ENCODE assay signal across 13 cellular contexts in genomic region chr3:107209302-107210060, GRCh38.
DNase-seq lines count a peak whose midpoint lies in the region; ATAC-seq and TF ChIP-seq lines count a peak whose summit lies in the region.
"Had no signal": no experiment of that assay in that cellular context is flagged by ENCODE, and none has a peak within 500 bp of the region (broad histone marks: within the 10 kb centered on the region; RNA-seq: fewer than 3 reads in every experiment).

No MANE protein-coding gene starts in this region.

- peaks cover 0 to 31% (median 26%) of the 10 kb centered on the region in 5 donors for H3K4me1 ChIP-seq in subcutaneous abdominal adipose tissue (ENCODE audit: control insufficient read depth in 5 of 5, insufficient read depth in 5 of 5, low read length in 5 of 5)

- DNase-seq in HFFc6, result no peak
- no peak for DNase-seq in caudate nucleus (lab: John Stamatoyannopoulos, UW)
- no peak for DNase-seq in mesothelial cell of epicardium (ENCODE audit: low spot score in 2 of 2, unreplicated experiment in 2 of 2)
- DNase-seq in effector CD8-positive, alpha-beta T cell (lab: John Stamatoyannopoulos, UW), result no peak
- DNase-seq in T-helper 9 cell, result no peak
- DNase-seq: activated CD4-positive, alpha-beta T cell treated with anti-CD3 and anti-CD28 coated beads for 48 hours; mucosa of descending colon; PC-3 had no signal

- H3K27me3 Mint-ChIP-seq in HFFc6 (ENCODE audit: insufficient read depth) (no peaks in the 10 kb centered on the region), mesothelial cell of epicardium (ENCODE audit: low read depth) (no peaks in the 10 kb centered on the region)

- no peak overlapping the region for H3K4me3 ChIP-seq in subcutaneous abdominal adipose tissue (ENCODE audit: low read depth in 1 of 5, low read length in 5 of 5)
- H3K4me3 ChIP-seq: cardiac muscle cell, mucosa of descending colon had no signal

- TF ChIP-seq CTCF in HFFc6 (IDR thresholded peaks at IDR 0.05) (no peak), mesothelial cell of epicardium (IDR thresholded peaks at IDR 0.05; ENCODE audit: unreplicated experiment) (no peak)

- no peaks in the 10 kb centered on the region for H3K9me3 ChIP-seq in subcutaneous abdominal adipose tissue (ENCODE audit: control insufficient read depth in 5 of 5, low read length in 5 of 5)
- H3K9me3 ChIP-seq: mucosa of descending colon had no signal

- no peaks in the 10 kb centered on the region for H3K36me3 ChIP-seq in subcutaneous abdominal adipose tissue (ENCODE audit: control insufficient read depth in 5 of 5, insufficient read depth in 5 of 5, low read length in 5 of 5)
- H3K36me3 ChIP-seq: cardiac muscle cell had no signal

- H3K36me3 Mint-ChIP-seq in HFFc6 (ENCODE audit: low read depth) (peaks cover 9% of the 10 kb centered on the region), mesothelial cell of epicardium (peaks cover 9% of the 10 kb centered on the region)

- H3K4me1 Mint-ChIP-seq in HFFc6 (ENCODE audit: low read depth), result peaks cover 64% of the 10 kb centered on the region
- peaks cover 62% of the 10 kb centered on the region for H3K4me1 Mint-ChIP-seq in mesothelial cell of epicardium

- H3K27ac Mint-ChIP-seq in HFFc6 (peak overlapping the region; percentile 42; the same call in 1 of the 2 replicates), mesothelial cell of epicardium (peak overlapping the region; percentile 90)
- H3K27ac Mint-ChIP-seq: T-helper 2 cell treated with Interferon-gamma antibody and Interleukin-4, amounts not matched to agents 5 μg/mL and 100 μg/mL, for 36 hours had no signal

- no peaks in the 10 kb centered on the region for H3K27me3 ChIP-seq in subcutaneous abdominal adipose tissue (ENCODE audit: control insufficient read depth in 5 of 5, insufficient read depth in 4 of 5, low read length in 5 of 5)
- H3K27me3 ChIP-seq: cardiac muscle cell had no signal

- no peak overlapping the region for H3K4me3 Mint-ChIP-seq in HFFc6
- no peak overlapping the region for H3K4me3 Mint-ChIP-seq in mesothelial cell of epicardium
- H3K4me3 Mint-ChIP-seq: T-helper 2 cell treated with Interferon-gamma antibody and Interleukin-4, amounts not matched to agents 5 μg/mL and 100 μg/mL, for 36 hours had no signal

- ATAC-seq in HG02973 (IDR thresholded peaks at IDR 0.05; ENCODE audit: unreplicated experiment), result no peak
- no peak for ATAC-seq in GM19452 (IDR thresholded peaks at IDR 0.05; ENCODE audit: unreplicated experiment)
- ATAC-seq: mucosa of descending colon had no signal

- H3K9ac ChIP-seq in subcutaneous abdominal adipose tissue (ENCODE audit: low read length in 5 of 5), result no peak overlapping the region

- peak overlapping the region; percentile 85 for H3K27ac ChIP-seq in caudate nucleus (ENCODE audit: low read depth, low read length)
- H3K27ac ChIP-seq in subcutaneous abdominal adipose tissue (ENCODE audit: low read depth, low read length), result peak overlapping the region; percentile 58

- no peaks in the 10 kb centered on the region for H3K9me3 Mint-ChIP-seq in HFFc6
- peaks cover 5% of the 10 kb centered on the region for H3K9me3 Mint-ChIP-seq in mesothelial cell of epicardium
- H3K9me3 Mint-ChIP-seq: T-helper 2 cell treated with Interferon-gamma antibody and Interleukin-4, amounts not matched to agents 5 μg/mL and 100 μg/mL, for 36 hours had no signal
